In the genomic region with DNA sequence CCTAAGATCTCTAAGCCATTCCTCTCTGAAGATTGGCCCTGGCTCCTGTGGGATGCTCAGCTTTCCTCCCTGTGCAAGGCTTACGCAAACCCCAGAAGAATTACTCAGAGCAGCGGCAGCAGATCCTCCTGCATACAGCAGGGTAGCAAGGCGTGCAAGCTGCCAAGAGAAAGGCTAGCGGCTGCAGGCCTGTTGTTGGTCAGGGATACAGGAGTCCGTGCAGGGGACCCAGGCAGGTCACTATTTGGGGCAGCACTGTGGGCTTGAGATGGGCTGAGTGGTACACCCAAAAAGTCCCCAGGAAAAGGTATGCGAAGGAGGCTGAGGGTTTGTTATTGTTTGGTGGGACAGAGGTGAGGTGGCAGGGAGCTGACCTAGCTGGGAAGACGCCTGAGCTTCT, we compare ENCODE assay signal across 1 cellular context.
TF ChIP-seq lines count a peak whose summit lies in the region.

No MANE protein-coding gene starts in this region.

TF ChIP-seq in HepG2, 621 proteins besides CTCF, POLR2A, EP300 and RAD21:
- TF ChIP-seq STAG1 (CRISPR knock-in tag; IDR thresholded peaks at IDR 0.05) (no peak), MEF2D (CRISPR knock-in tag; IDR thresholded peaks at IDR 0.05) (no peak), HIC2 (CRISPR knock-in tag; IDR thresholded peaks at IDR 0.05; ENCODE audit: low read depth) (no peak), HDAC2 (CRISPR knock-in tag; IDR thresholded peaks at IDR 0.05) (no peak), GRHL1 (CRISPR knock-in tag; conservative IDR thresholded peaks at IDR 0.05) (no peak), PRMT3 (CRISPR knock-in tag; IDR thresholded peaks at IDR 0.05; ENCODE audit: borderline replicate concordance, low read depth) (no peak), NCOA2 (CRISPR knock-in tag; IDR thresholded peaks at IDR 0.05) (no peak), ETV6 (CRISPR knock-in tag; conservative IDR thresholded peaks at IDR 0.05) (no peak), SOX13 (IDR thresholded peaks at IDR 0.05) (no peak), SOX13 (CRISPR knock-in tag; conservative IDR thresholded peaks at IDR 0.05 in 1 of 2, IDR thresholded peaks at IDR 0.05 in 1 of 2) (no peak), ZBTB20 (CRISPR knock-in tag; IDR thresholded peaks at IDR 0.05; ENCODE audit: borderline replicate concordance, low read depth) (no peak), ZNF747 (CRISPR knock-in tag; IDR thresholded peaks at IDR 0.05; ENCODE audit: borderline replicate concordance) (no peak), ZNF724P (CRISPR knock-in tag; IDR thresholded peaks at IDR 0.05; ENCODE audit: borderline replicate concordance) (no peak), ATAD3A (CRISPR knock-in tag; IDR thresholded peaks at IDR 0.05) (no peak), DRAP1 (CRISPR knock-in tag; IDR thresholded peaks at IDR 0.05) (no peak), ZNF615 (CRISPR knock-in tag; IDR thresholded peaks at IDR 0.05; ENCODE audit: borderline replicate concordance) (no peak), PRDM4 (CRISPR knock-in tag; IDR thresholded peaks at IDR 0.05; ENCODE audit: borderline replicate concordance) (no peak), CEBPG (CRISPR knock-in tag; IDR thresholded peaks at IDR 0.05) (no peak), XBP1 (CRISPR knock-in tag; IDR thresholded peaks at IDR 0.05) (no peak)
- TF ChIP-seq, protein P1, sequence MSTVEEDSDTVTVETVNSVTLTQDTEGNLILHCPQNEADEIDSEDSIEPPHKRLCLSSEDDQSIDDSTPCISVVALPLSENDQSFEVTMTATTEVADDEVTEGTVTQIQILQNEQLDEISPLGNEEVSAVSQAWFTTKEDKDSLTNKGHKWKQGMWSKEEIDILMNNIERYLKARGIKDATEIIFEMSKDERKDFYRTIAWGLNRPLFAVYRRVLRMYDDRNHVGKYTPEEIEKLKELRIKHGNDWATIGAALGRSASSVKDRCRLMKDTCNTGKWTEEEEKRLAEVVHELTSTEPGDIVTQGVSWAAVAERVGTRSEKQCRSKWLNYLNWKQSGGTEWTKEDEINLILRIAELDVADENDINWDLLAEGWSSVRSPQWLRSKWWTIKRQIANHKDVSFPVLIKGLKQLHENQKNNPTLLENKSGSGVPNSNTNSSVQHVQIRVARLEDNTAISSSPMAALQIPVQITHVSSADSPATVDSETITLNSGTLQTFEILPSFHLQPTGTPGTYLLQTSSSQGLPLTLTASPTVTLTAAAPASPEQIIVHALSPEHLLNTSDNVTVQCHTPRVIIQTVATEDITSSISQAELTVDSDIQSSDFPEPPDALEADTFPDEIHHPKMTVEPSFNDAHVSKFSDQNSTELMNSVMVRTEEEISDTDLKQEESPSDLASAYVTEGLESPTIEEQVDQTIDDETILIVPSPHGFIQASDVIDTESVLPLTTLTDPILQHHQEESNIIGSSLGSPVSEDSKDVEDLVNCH (CRISPR knock-in tag; IDR thresholded peaks at IDR 0.05) = no peak
